17 cellular contexts compared by ENCODE assay signal in the genomic region with DNA sequence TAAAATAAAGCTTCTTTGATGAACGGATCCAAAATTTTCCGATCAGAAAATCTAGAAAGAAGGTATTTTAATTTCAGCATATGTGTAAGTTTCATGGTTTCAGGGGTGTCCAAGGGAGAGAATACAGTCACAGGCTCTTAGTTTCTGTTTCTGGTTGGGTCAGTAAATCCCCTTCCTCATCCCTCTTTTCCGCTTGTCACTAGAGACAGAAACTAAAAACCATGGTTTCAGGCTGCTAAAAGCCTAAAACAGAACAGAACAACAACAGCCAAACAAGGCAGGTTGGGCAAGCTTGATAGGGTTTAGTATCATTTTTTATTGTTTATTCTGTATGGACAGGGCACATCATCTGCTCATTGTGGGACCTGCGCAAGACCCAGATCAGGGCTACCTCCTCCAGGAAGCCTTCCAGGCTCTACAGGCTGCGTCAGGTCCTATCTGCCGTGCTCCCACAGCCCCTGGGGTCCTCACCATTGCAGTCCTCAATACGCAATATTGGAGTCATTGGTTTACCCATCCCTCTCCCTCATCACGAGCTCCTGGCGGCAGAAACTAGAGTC.
A peak's percentile ranks its signal among the peaks of the same experiment; 100 is the strongest.
DNase-seq lines count a peak whose midpoint lies in the region; TF ChIP-seq lines count a peak whose summit lies in the region.
"Had no signal": no experiment of that assay in that cellular context is flagged by ENCODE, and none has a peak within 500 bp of the region (broad histone marks: within the 10 kb centered on the region; RNA-seq: fewer than 3 reads in every experiment).

No MANE protein-coding gene starts in this region.

- no peaks in the 10 kb centered on the region for H3F3A ChIP-seq in OCI-LY1 (ENCODE audit: insufficient read depth, low read length)

- intact Hi-C loops in uterus (cut with DNase I; ENCODE audit: low total_unique reads) = loop anchor here (10.0 kb wide), 1 partner anchor 58 kb away; no protein-coding TSS in a partner anchor

- no peaks in the 10 kb centered on the region for H3K9me2 ChIP-seq in OCI-LY1 (ENCODE audit: low read depth, low read length)
- no peaks in the 10 kb centered on the region for H3K9me2 ChIP-seq in hepatocyte (replicated peaks; ENCODE audit: insufficient read depth)

- H3K4me1 ChIP-seq in BLaER1 treated with 17β-estradiol and CSF1 and Interleukin-3, amounts not matched to agents 10 nM and 100 nM = peaks cover 34 to 55% (median 52%) of the 10 kb centered on the region in 10 experiments
- H3K4me1 ChIP-seq in OCI-LY1 (ENCODE audit: insufficient read depth, low read length, severe bottlenecking) = peaks cover 42% of the 10 kb centered on the region
- no peaks in the 10 kb centered on the region for H3K4me1 ChIP-seq in hepatocyte (ENCODE audit: insufficient read depth)
- H3K4me1 ChIP-seq in uterus = no peaks in the 10 kb centered on the region
- H3K4me1 ChIP-seq: BE2C had no signal

- H2AFZ ChIP-seq in OCI-LY1 (ENCODE audit: low read length) (no peak overlapping the region), hepatocyte (no peak overlapping the region)

- no peak overlapping the region for H3K9ac ChIP-seq in BLaER1 treated with 17β-estradiol and CSF1 and Interleukin-3, amounts not matched to agents 10 nM and 100 nM
- no peak overlapping the region for H3K9ac ChIP-seq in OCI-LY1 (ENCODE audit: low read length)

- no peaks in the 10 kb centered on the region for H4K20me1 ChIP-seq in BLaER1 treated with 17β-estradiol and CSF1 and Interleukin-3, amounts not matched to agents 10 nM and 100 nM
- no peaks in the 10 kb centered on the region for H4K20me1 ChIP-seq in OCI-LY1 (ENCODE audit: insufficient read depth, low read length)
- no peaks in the 10 kb centered on the region for H4K20me1 ChIP-seq in hepatocyte (ENCODE audit: insufficient read depth, poor library complexity, severe bottlenecking)

- 91% methylated on average over 9 of the region's 9 CpGs for WGBS in hepatocyte (ENCODE audit: low lambda C conversion rate, missing lambda C conversion rate)

- H3K4me2 ChIP-seq in BLaER1 treated with 17β-estradiol and CSF1 and Interleukin-3, amounts not matched to agents 10 nM and 100 nM = peak overlapping the region in 7 of 11 experiments; percentile 7 to 88 (median 73); a peak in 10 of 22 replicates
- H3K4me2 ChIP-seq in OCI-LY1 (ENCODE audit: low read length) = no peak overlapping the region
- H3K4me2 ChIP-seq in hepatocyte = peak overlapping the region; percentile 60

- DNase-seq in GM20000 (ENCODE audit: low spot score) = peak; percentile 37
- no peak for DNase-seq in hepatocyte (ENCODE audit: low spot score)
- DNase-seq in NCI-H2081 treated with DMSO at 0.1 percent for 48 hours (lab: John Stamatoyannopoulos, UW) = no peak
- DNase-seq in LoVo (ENCODE audit: low spot score) = no peak
- no peak for DNase-seq in iPS-NIHi11 (ENCODE audit: low spot score)
- DNase-seq in uterus = no peak
- DNase-seq: BE2C; CD8-positive, alpha-beta T cell; DND-41; GDM1; NCI-H1092 treated with DMSO at 0.1 percent for 48 hours; NCI-H187; NCI-H510A; SW 1271 had no signal

- no peaks in the 10 kb centered on the region for H3K36me3 ChIP-seq in BLaER1 treated with 17β-estradiol and CSF1 and Interleukin-3, amounts not matched to agents 10 nM and 100 nM
- H3K36me3 ChIP-seq in OCI-LY1 (ENCODE audit: insufficient read depth, low read length) = no peaks in the 10 kb centered on the region
- H3K36me3 ChIP-seq in hepatocyte (replicated peaks; ENCODE audit: insufficient read depth, low read depth) = no peaks in the 10 kb centered on the region
- no peaks in the 10 kb centered on the region for H3K36me3 ChIP-seq in uterus
- H3K36me3 ChIP-seq: BE2C, SJSA1 had no signal

- no peak for TF ChIP-seq CTCF in GM20000 (IDR thresholded peaks at IDR 0.05; ENCODE audit: extremely low read depth, missing control alignments)
- no peak for TF ChIP-seq CTCF in OCI-LY1 (IDR thresholded peaks at IDR 0.05; ENCODE audit: low read length)
- no peak for TF ChIP-seq CTCF in hepatocyte (IDR thresholded peaks at IDR 0.05; ENCODE audit: poor library complexity)
- no peak for TF ChIP-seq CTCF in uterus (IDR thresholded peaks at IDR 0.05)

- no peaks in the 10 kb centered on the region for H3K9me3 ChIP-seq in BLaER1 treated with 17β-estradiol and CSF1 and Interleukin-3, amounts not matched to agents 10 nM and 100 nM (replicated peaks in 1 of 11)
- H3K9me3 ChIP-seq in OCI-LY1 (ENCODE audit: low read length) (no peaks in the 10 kb centered on the region), hepatocyte (ENCODE audit: low read depth) (no peaks in the 10 kb centered on the region), uterus (no peaks in the 10 kb centered on the region)
- H3K9me3 ChIP-seq: BE2C, SJSA1 had no signal

- no peak overlapping the region for H3K4me3 ChIP-seq in BLaER1 treated with 17β-estradiol and CSF1 and Interleukin-3, amounts not matched to agents 10 nM and 100 nM
- H3K4me3 ChIP-seq in OCI-LY1 (ENCODE audit: low read depth, low read length, poor library complexity, severe bottlenecking) = no peak overlapping the region
- no peak overlapping the region for H3K4me3 ChIP-seq in hepatocyte
- no peak overlapping the region for H3K4me3 ChIP-seq in uterus
- H3K4me3 ChIP-seq: SJSA1 had no signal

- H3K79me2 ChIP-seq in OCI-LY1 (ENCODE audit: insufficient read depth, low read length) (no peaks in the 10 kb centered on the region), hepatocyte (no peaks in the 10 kb centered on the region)

- H3K27ac ChIP-seq in BLaER1 treated with 17β-estradiol and CSF1 and Interleukin-3, amounts not matched to agents 10 nM and 100 nM = peak overlapping the region in 2 of 11 experiments; percentile 5 to 25; a peak in 1 of 22 replicates
- peak overlapping the region; percentile 16 for H3K27ac ChIP-seq in OCI-LY1 (ENCODE audit: low read depth, low read length, poor library complexity, severe bottlenecking)
- peak overlapping the region; percentile 21 for H3K27ac ChIP-seq in hepatocyte
- H3K27ac ChIP-seq in uterus = no peak overlapping the region
- H3K27ac ChIP-seq: SJSA1 had no signal

- TF ChIP-seq POLR2A in uterus (IDR thresholded peaks at IDR 0.05) = no peak

- H3K27me3 ChIP-seq in BLaER1 treated with 17β-estradiol and CSF1 and Interleukin-3, amounts not matched to agents 10 nM and 100 nM = no peaks in the 10 kb centered on the region
- H3K27me3 ChIP-seq in OCI-LY1 (ENCODE audit: insufficient read depth, low read length) (no peaks in the 10 kb centered on the region), hepatocyte (no peaks in the 10 kb centered on the region), uterus (no peaks in the 10 kb centered on the region)

Comparison
In these comparisons a context has a peak if more than half of its experiments do, and no peak if none do; other contexts are left out.
1. H3K27ac ChIP-seq: peak in OCI-LY1 (single experiment) and hepatocyte (single experiment); none in uterus (0 of 2).